In the genomic region with DNA sequence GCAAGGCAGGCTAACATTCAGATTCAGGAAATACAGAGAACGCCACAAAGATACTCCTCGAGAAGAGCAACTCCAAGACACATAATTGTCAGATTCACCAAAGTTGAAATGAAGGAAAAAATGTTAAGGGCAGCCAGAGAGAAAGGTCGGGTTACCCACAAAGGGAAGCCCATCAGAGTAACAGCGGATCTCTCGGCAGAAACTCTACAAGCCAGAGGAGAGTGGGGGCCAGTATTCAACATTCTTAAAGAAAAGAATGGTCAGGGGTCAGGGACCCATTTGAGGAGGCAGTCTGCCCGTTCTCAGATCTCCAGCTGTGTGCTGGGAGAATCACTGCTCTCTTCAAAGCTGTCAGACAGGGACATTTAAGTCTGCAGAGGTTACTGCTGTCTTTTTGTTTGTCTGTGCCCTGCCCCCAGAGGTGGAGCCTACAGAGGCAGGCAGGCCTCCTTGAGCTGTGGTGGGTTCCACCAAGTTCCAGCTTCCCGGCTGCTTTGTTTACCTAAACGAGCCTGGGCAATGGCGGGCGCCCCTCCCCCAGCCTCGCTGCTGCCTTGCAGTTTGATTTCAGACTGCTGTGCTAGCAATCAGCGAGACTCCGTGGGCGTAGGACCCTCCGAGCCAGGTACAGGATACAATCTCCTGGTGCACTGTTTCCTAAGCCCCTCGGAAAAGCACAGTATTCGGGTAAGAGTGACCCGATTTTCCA, we compare ENCODE assay signal across 7 cellular contexts.
A peak's percentile ranks its signal among the peaks of the same experiment; 100 is the strongest.
DNase-seq lines count a peak whose midpoint lies in the region; TF ChIP-seq lines count a peak whose summit lies in the region.
"Not testable (repeated sequence)": the region's sequence is repeated elsewhere in the genome, so short reads cannot be mapped to it uniquely, and the experiment has no call there.

No MANE protein-coding gene starts in this region.

- TF ChIP-seq CTCF in NB4 (IDR thresholded peaks at IDR 0.05; ENCODE audit: low read depth, low read length); fibroblast of villous mesenchyme (IDR thresholded peaks at IDR 0.05; ENCODE audit: insufficient read depth, low read depth, low read length): not testable (repeated sequence)

- not testable (repeated sequence) for H2AK5ac ChIP-seq in neuronal stem cell (ENCODE audit: low read depth, low read length)

- not testable (repeated sequence) for H3K27me3 ChIP-seq in neuronal stem cell (ENCODE audit: control insufficient read depth in 3 of 3, insufficient read depth in 3 of 3, low read depth in 1 of 3, low read length in 3 of 3)

- H3K4me2 ChIP-seq in neuronal stem cell (ENCODE audit: insufficient read depth, low read length, poor library complexity, severe bottlenecking) = peak overlapping the region; percentile 11

- not testable (repeated sequence) for H3K27ac ChIP-seq in neuronal stem cell (replicated peaks; ENCODE audit: low read length)

- H4K91ac ChIP-seq in neuronal stem cell (ENCODE audit: low read depth, low read length, poor library complexity) = not testable (repeated sequence)

- peak overlapping the region; percentile 47 for H3K9ac ChIP-seq in ES-I3 (ENCODE audit: low read depth, low read length)
- H3K9ac ChIP-seq in neuronal stem cell (ENCODE audit: low read depth, low read length, poor library complexity) = not testable (repeated sequence)

- not testable (repeated sequence) for H4K8ac ChIP-seq in neuronal stem cell (ENCODE audit: low read depth, low read length)

- H3K4me3 ChIP-seq in NB4 (ENCODE audit: low read depth, low read length) (peak overlapping the region; percentile 46), fibroblast of villous mesenchyme (ENCODE audit: low read depth, low read length) (peak overlapping the region; percentile 17)
- not testable (repeated sequence) for H3K4me3 ChIP-seq in neuronal stem cell (ENCODE audit: low read length in 2 of 2)

- WGBS in neuronal stem cell (ENCODE audit: extremely low coverage in 2 of 2, insufficient read length in 2 of 2, insufficient replicate concordance in 1 of 2), 2 donors = no CpG with 5 or more reads among the region's 18 CpGs

- H2BK12ac ChIP-seq in neuronal stem cell (ENCODE audit: low read length) = not testable (repeated sequence)

- H2BK120ac ChIP-seq in neuronal stem cell (ENCODE audit: low read depth, low read length) = not testable (repeated sequence)

- not testable (repeated sequence) for H3K4me1 ChIP-seq in ES-I3 (ENCODE audit: insufficient read depth, low read length); neuronal stem cell (ENCODE audit: control insufficient read depth in 2 of 2, insufficient read depth in 1 of 2, low read depth in 1 of 2, low read length in 2 of 2)

- H3K9me3 ChIP-seq in ES-I3 (ENCODE audit: control insufficient read depth, insufficient read depth, low read length); neuronal stem cell (replicated peaks in 1 of 2; ENCODE audit: control insufficient read depth in 2 of 2, insufficient read depth in 1 of 2, low read depth in 1 of 2, low read length in 2 of 2): not testable (repeated sequence)

- H2BK15ac ChIP-seq in neuronal stem cell (ENCODE audit: low read length) = not testable (repeated sequence)

- TF ChIP-seq POLR2A in NB4 (IDR thresholded peaks at IDR 0.05; ENCODE audit: extremely low read depth, insufficient read length) = not testable (repeated sequence)

- H3K36me3 ChIP-seq in ES-I3 (ENCODE audit: insufficient read depth, low read length); neuronal stem cell (replicated peaks in 1 of 2; ENCODE audit: control insufficient read depth in 2 of 2, insufficient read depth in 2 of 2, low read length in 2 of 2): not testable (repeated sequence)

- not testable (repeated sequence) for DNase-seq in NB4 (ENCODE audit: low read depth); fibroblast of villous mesenchyme (ENCODE audit: low read depth); neuronal stem cell (ENCODE audit: low spot score)
- peak; percentile 39 for DNase-seq in NCI-H69 (lab: John Stamatoyannopoulos, UW)
- peak; percentile 60 for DNase-seq in SK-N-DZ (ENCODE audit: low spot score)
- DNase-seq in islet precursor cell = peak; percentile 71

- H3K23ac ChIP-seq in neuronal stem cell (ENCODE audit: low read depth, low read length, poor library complexity) = not testable (repeated sequence)

- not testable (repeated sequence) for H2BK5ac ChIP-seq in neuronal stem cell (ENCODE audit: low read length)

- peak overlapping the region; percentile 64 for H3K18ac ChIP-seq in neuronal stem cell (ENCODE audit: low read length)

- not testable (repeated sequence) for H3K4ac ChIP-seq in neuronal stem cell (ENCODE audit: low read length)

- not testable (repeated sequence) for H3K14ac ChIP-seq in neuronal stem cell (ENCODE audit: low read length)

- not testable (repeated sequence) for H3K79me1 ChIP-seq in neuronal stem cell (ENCODE audit: low read depth, low read length)

- peak overlapping the region; percentile 74 for H2AFZ ChIP-seq in neuronal stem cell (ENCODE audit: low read length)
